Comparison of ENCODE assay signal across 15 cellular contexts in genomic region chr10:12629767-12630165, GRCh38.
"Had no signal": no experiment of that assay in that cellular context is flagged by ENCODE, and none has a peak within 500 bp of the region (broad histone marks: within the 10 kb centered on the region; RNA-seq: fewer than 3 reads in every experiment).

No MANE protein-coding gene starts in this region.

- H3K36me3 ChIP-seq: esophagus squamous epithelium, left lung, ovary, sigmoid colon had no signal

- H3K9me3 ChIP-seq: left lung, ovary, sigmoid colon had no signal

- H3K9me3 Mint-ChIP-seq: activated naive CD8-positive, alpha-beta T cell treated with anti-CD3 and anti-CD28 coated beads, Interleukin-2, amount 10 ng/mL, durations not matched to agents 7 days and 5 days; activated T-helper 1 cell treated with anti-CD3 and anti-CD28 coated beads, Interleukin-12 subunit alpha, Interleukin-12 subunit beta, Interleukin-2, Interleukin-4 antibody, amounts not matched to agents 30 ng/mL and 10 ng/mL and 1 ng/mL, durations not matched to agents 14 hours and 24 hours and 36 hours had no signal

- H3K4me1 Mint-ChIP-seq: activated naive CD8-positive, alpha-beta T cell treated with anti-CD3 and anti-CD28 coated beads, Interleukin-2, amount 10 ng/mL, durations not matched to agents 7 days and 5 days had no signal

- DNase-seq: activated CD4-positive, alpha-beta T cell treated with anti-CD3 and anti-CD28 coated beads, Interleukin-2, amount 50 U/mL, for 48 hours; activated CD4-positive, CD25-positive, alpha-beta regulatory T cell treated with anti-CD3 and anti-CD28 coated beads, Interleukin-2, amount 50 U/mL, for 72 hours; activated naive CD4-positive, alpha-beta T cell; activated naive CD8-positive, alpha-beta T cell treated with anti-CD3 and anti-CD28 coated beads, Interleukin-2, amount 10 ng/mL, durations not matched to agents 7 days and 5 days; central memory CD4-positive, alpha-beta T cell; effector CD4-positive, alpha-beta T cell; esophagus squamous epithelium; hippocampal formation; kidney; left lung; ovary; sigmoid colon; stimulated activated CD4-positive, alpha-beta T cell treated with anti-CD3 and anti-CD28 coated beads, Interleukin-1b, Interleukin-23, amount 100 ng/mL, for 48 hours had no signal

- H3K4me3 ChIP-seq: coronary artery, esophagus squamous epithelium, left lung, ovary, sigmoid colon had no signal

- H3K27ac Mint-ChIP-seq: activated naive CD8-positive, alpha-beta T cell treated with anti-CD3 and anti-CD28 coated beads, Interleukin-2, amount 10 ng/mL, durations not matched to agents 7 days and 5 days had no signal

- ATAC-seq: left lung had no signal

- H3K36me3 Mint-ChIP-seq: activated naive CD8-positive, alpha-beta T cell treated with anti-CD3 and anti-CD28 coated beads, Interleukin-2, amount 10 ng/mL, durations not matched to agents 7 days and 5 days had no signal

- H3K4me1 ChIP-seq: left lung had no signal

- H3K27me3 Mint-ChIP-seq: activated naive CD8-positive, alpha-beta T cell treated with anti-CD3 and anti-CD28 coated beads, Interleukin-2, amount 10 ng/mL, durations not matched to agents 7 days and 5 days had no signal

- H3K27me3 ChIP-seq: esophagus squamous epithelium, left lung, ovary, sigmoid colon had no signal

- H3K4me3 Mint-ChIP-seq: activated naive CD8-positive, alpha-beta T cell treated with anti-CD3 and anti-CD28 coated beads, Interleukin-2, amount 10 ng/mL, durations not matched to agents 7 days and 5 days; activated T-helper 1 cell treated with anti-CD3 and anti-CD28 coated beads, Interleukin-12 subunit alpha, Interleukin-12 subunit beta, Interleukin-2, Interleukin-4 antibody, amounts not matched to agents 30 ng/mL and 10 ng/mL and 1 ng/mL, durations not matched to agents 14 hours and 24 hours and 36 hours had no signal

- H3K27ac ChIP-seq: coronary artery, left lung, ovary, sigmoid colon had no signal
